In genomic region chr11:58579192-58580129, GRCh38 we compare ENCODE assay signal across 8 cellular contexts. TPM values are rescaled to one million over a fixed set of nuclear protein-coding genes. Genes with fewer than 3 reads are reported as not detected.
DNase-seq lines count a peak whose midpoint lies in the region; ATAC-seq and TF ChIP-seq lines count a peak whose summit lies in the region.

No MANE protein-coding gene starts in this region.

- TF ChIP-seq CTCF in chondrocyte (IDR thresholded peaks at IDR 0.05): peak; percentile 87

- H3K4me1 Mint-ChIP-seq in chondrocyte (ENCODE audit: low read depth): peaks cover 58% of the 10 kb centered on the region

- H3K27ac Mint-ChIP-seq in chondrocyte (ENCODE audit: unreplicated experiment): peak overlapping the region; percentile 100

- no peaks in the 10 kb centered on the region for H3K36me3 Mint-ChIP-seq in chondrocyte (ENCODE audit: low read depth)

- ATAC-seq in GM19043 (IDR thresholded peaks at IDR 0.05; ENCODE audit: low read depth, unreplicated experiment) (peak; percentile 30), HG03432 (IDR thresholded peaks at IDR 0.05; ENCODE audit: unreplicated experiment) (peak; percentile 48)

- peak overlapping the region; percentile 97 for H3K4me3 Mint-ChIP-seq in chondrocyte (ENCODE audit: unreplicated experiment)

- no peaks in the 10 kb centered on the region for H3K27me3 Mint-ChIP-seq in chondrocyte (ENCODE audit: low read depth)

- peak; percentile 94 for DNase-seq in Ammon's horn (ENCODE audit: low spot score)
- peak; percentile 75 for DNase-seq in NCI-H460 (ENCODE audit: extremely low read depth, low read depth)
- DNase-seq in activated CD4-positive, alpha-beta T cell treated with anti-CD3 and anti-CD28 coated beads for 24 hours (ENCODE audit: low read depth in 2 of 2): peak; percentile 77 to 87
- peak; percentile 96 for DNase-seq in chondrocyte (ENCODE audit: low spot score)
- peak; percentile 89 for DNase-seq in kidney tubule cell (ENCODE audit: low spot score)
- DNase-seq in stimulated activated CD4-positive, alpha-beta T cell treated with anti-CD3 and anti-CD28 coated beads, Interleukin-1b, Interleukin-23, amount 100 ng/mL, for 1 hour (ENCODE audit: low read depth in 2 of 2): peak; percentile 81 to 85

- H3K9me3 Mint-ChIP-seq in chondrocyte (ENCODE audit: low read depth): no peaks in the 10 kb centered on the region

RNA-seq across cellular contexts. Expression of gene ZFP91, which starts 0.6 kb away (rescaled TPM):
- 54.7 and 58.4 TPM in 2 replicates for total RNA-seq in NCI-H460 (2014; rRNA removed; shearing (Covaris generic))
- 31.6 and 32.6 TPM in 2 replicates for polyA plus RNA-seq in NCI-H460 (2014; cell fraction: nucleus; rRNA removed)
- 44.0 to 48.1 TPM (median 46.0 TPM) in 3 replicates for total RNA-seq in chondrocyte

RNA-seq across cellular contexts. Expression of gene LPXN, which starts 3.8 kb away (rescaled TPM):
- 1.3 and 1.6 TPM in 2 replicates for total RNA-seq in NCI-H460 (2014; rRNA removed; shearing (Covaris generic))
- 0.75 and 1.7 TPM in 2 replicates for polyA plus RNA-seq in NCI-H460 (2014; cell fraction: nucleus; rRNA removed)
- total RNA-seq in chondrocyte: 3.3 to 4.8 TPM (median 4.5 TPM) in 3 replicates

RNA-seq across cellular contexts. Expression of gene CNTF, which starts 43.0 kb away (rescaled TPM):
- 0.72 and 1.3 TPM in 2 replicates for total RNA-seq in NCI-H460 (2014; rRNA removed; shearing (Covaris generic))
- polyA plus RNA-seq in NCI-H460 (2014; cell fraction: nucleus; rRNA removed): 2.2 and 5.6 TPM in 2 replicates
- 0.92 to 1.3 TPM (median 1.1 TPM) in 3 replicates for total RNA-seq in chondrocyte

Comparison
In these comparisons a context has a peak if more than half of its experiments do, and no peak if none do; other contexts are left out.
1. Peak in every context shown above with its lines: DNase-seq and ATAC-seq.